ENCODE assay signal across 8 cellular contexts in the genomic region with DNA sequence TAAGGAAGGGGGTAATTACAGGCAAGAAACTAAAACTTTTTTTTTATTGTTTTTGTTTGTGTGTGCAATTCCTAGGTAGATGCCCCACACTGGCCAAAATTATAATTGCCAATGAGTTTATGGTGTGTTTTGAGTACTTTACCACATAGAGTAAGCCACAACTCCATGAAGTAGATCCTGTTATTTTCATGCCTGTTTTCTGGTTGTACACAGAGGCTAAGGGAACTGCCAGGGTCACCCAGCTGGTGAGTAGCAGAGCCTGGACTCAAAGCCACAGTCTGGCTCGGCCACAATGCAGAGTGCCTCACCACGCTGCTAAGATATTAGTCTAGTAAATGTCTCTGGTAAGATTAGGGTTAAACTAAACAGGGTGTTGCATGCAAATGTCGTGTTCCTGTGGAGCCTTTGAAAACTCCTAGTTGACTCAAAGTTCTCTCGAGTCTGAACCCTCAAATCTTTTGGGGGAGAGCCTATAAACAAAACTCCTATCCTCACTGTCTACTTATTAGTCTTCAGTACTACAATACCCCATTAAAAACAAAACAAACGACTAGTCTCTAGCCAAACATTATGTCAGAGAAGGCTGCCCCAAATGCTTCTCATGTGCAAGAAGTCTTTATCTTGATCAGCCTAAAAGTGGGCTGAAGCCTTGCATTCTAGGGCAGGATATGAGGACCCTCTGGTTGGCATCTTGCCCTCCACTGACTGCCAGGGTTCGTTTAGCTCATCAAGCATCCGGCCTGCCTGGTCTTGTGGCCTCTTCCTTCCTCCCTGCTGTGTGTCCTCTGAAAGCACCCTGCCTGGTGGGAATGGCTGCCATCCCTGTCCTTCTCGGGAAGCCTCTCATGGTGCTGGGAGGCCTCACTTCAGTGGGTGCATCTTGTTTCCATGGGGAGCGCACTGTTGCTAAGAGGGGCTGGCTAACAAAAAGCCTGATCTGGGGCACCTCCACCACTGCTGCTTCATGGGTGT. TPM values are rescaled to one million over a fixed set of nuclear protein-coding genes. Genes with fewer than 3 reads are reported as not detected.
DNase-seq lines count a peak whose midpoint lies in the region; ATAC-seq and TF ChIP-seq lines count a peak whose summit lies in the region.
"Had no signal": no experiment of that assay in that cellular context is flagged by ENCODE, and none has a peak within 500 bp of the region (broad histone marks: within the 10 kb centered on the region; RNA-seq: fewer than 3 reads in every experiment).

No MANE protein-coding gene starts in this region.

- TF ChIP-seq CTCF in colonic mucosa (IDR thresholded peaks at IDR 0.05), result no peak

- peak; percentile 23 for ATAC-seq in GM19043 (IDR thresholded peaks at IDR 0.05; ENCODE audit: low read depth, unreplicated experiment)
- ATAC-seq in HG03135 (IDR thresholded peaks at IDR 0.05; ENCODE audit: unreplicated experiment), result peak; percentile 13
- no peak for ATAC-seq in stimulated activated effector memory CD8-positive, alpha-beta T cell treated with anti-CD3 and anti-CD28 coated beads, Interleukin-12 subunit alpha, Interleukin-12 subunit beta, amount 100 ng/mL, for 72 hours
- no peak for ATAC-seq in GM18520 (IDR thresholded peaks at IDR 0.05; ENCODE audit: unreplicated experiment)
- ATAC-seq: pancreas had no signal

- H3K4me1 ChIP-seq in colonic mucosa, result no peaks in the 10 kb centered on the region

- no peaks in the 10 kb centered on the region for H3K9me3 Mint-ChIP-seq in stimulated activated effector memory CD8-positive, alpha-beta T cell treated with anti-CD3 and anti-CD28 coated beads, Interleukin-12 subunit alpha, Interleukin-12 subunit beta, amount 100 ng/mL, for 72 hours

- peaks cover 41% of the 10 kb centered on the region for H3K4me1 Mint-ChIP-seq in stimulated activated effector memory CD8-positive, alpha-beta T cell treated with anti-CD3 and anti-CD28 coated beads, Interleukin-12 subunit alpha, Interleukin-12 subunit beta, amount 100 ng/mL, for 72 hours

- no peak overlapping the region for H3K27ac ChIP-seq in colonic mucosa

- H3K4me3 ChIP-seq in colonic mucosa, result no peak overlapping the region
- H3K4me3 ChIP-seq: pancreas had no signal

- H3K36me3 Mint-ChIP-seq in stimulated activated effector memory CD8-positive, alpha-beta T cell treated with anti-CD3 and anti-CD28 coated beads, Interleukin-12 subunit alpha, Interleukin-12 subunit beta, amount 100 ng/mL, for 72 hours, result peaks cover 14% of the 10 kb centered on the region

- H3K4me3 Mint-ChIP-seq in stimulated activated effector memory CD8-positive, alpha-beta T cell treated with anti-CD3 and anti-CD28 coated beads, Interleukin-12 subunit alpha, Interleukin-12 subunit beta, amount 100 ng/mL, for 72 hours, result peak overlapping the region; percentile 34

- no peaks in the 10 kb centered on the region for H3K9me3 ChIP-seq in colonic mucosa
- H3K9me3 ChIP-seq: pancreas had no signal

- intact Hi-C loops in colonic mucosa (cut with DNase I), result no loop called here

- no peaks in the 10 kb centered on the region for H3K27me3 ChIP-seq in colonic mucosa
- H3K27me3 ChIP-seq: pancreas had no signal

- no peaks in the 10 kb centered on the region for H3K36me3 ChIP-seq in colonic mucosa
- H3K36me3 ChIP-seq: pancreas had no signal

- H3K9ac ChIP-seq in colonic mucosa (ENCODE audit: low read depth in 2 of 2, low read length in 2 of 2), result peak overlapping the region; percentile 13 to 38

- no peak for DNase-seq in colonic mucosa
- DNase-seq in stimulated activated effector memory CD8-positive, alpha-beta T cell treated with anti-CD3 and anti-CD28 coated beads, Interleukin-12 subunit alpha, Interleukin-12 subunit beta, amount 100 ng/mL, for 72 hours (ENCODE audit: low spot score in 2 of 2), result no peak
- DNase-seq in ecto neural progenitor cell (ENCODE audit: low spot score), result no peak
- DNase-seq in iPS-NIHi11 (ENCODE audit: low spot score), result no peak

- peak overlapping the region; percentile 30 for H3K27ac Mint-ChIP-seq in stimulated activated effector memory CD8-positive, alpha-beta T cell treated with anti-CD3 and anti-CD28 coated beads, Interleukin-12 subunit alpha, Interleukin-12 subunit beta, amount 100 ng/mL, for 72 hours

RNA-seq across cellular contexts. Expression of a gene that starts 4.2 kb away (rescaled TPM):
- total RNA-seq in colonic mucosa, result 10 to 100 TPM; 20.5 to 24.5 TPM

Comparison
In these comparisons a context has a peak if more than half of its experiments do, and no peak if none do; other contexts are left out.
1. ATAC-seq: peak in GM19043 (single experiment) and HG03135 (single experiment); none in stimulated activated effector memory CD8-positive, alpha-beta T cell treated with anti-CD3 and anti-CD28 coated beads, Interleukin-12 subunit alpha, Interleukin-12 subunit beta, amount 100 ng/mL, for 72 hours (single experiment) and GM18520 (single experiment).